In the genomic region with DNA sequence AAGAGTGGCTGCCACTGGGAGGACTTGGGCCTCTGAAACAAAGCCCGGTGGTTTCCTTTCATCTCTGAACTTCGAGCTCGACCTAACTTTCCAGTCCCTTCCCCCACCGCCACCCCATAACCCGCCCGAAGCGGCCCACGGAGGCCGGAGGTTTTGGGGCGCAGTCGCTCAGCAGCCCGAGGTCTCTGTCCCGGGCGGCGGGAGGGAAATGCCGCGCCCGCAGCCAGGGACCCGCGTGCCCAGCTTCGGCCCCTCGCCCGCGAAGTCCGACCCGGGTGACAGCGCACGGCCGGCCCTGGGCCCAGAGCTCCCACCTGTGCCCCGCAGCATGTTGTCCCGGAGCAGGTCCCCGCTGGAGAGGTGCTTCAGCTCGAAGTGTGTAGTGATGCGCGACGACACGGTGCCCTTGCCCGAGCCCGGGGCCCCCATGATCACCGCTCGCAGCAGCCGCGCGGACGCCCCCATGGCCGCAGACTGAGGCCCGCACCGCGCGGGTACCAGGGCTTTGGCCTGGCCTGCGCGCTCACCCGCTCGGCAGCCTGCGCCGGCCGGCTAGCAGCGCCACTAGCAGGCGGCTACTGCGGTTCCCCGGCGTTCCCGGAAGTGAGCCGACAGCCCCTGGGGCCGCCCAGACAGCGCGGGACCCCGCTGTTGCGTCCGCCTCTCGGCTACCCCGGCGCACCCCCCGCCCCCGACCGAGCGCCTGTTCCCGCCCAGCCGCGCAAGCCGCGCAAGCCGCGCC, we compare ENCODE assay signal across 8 cellular contexts.
DNase-seq lines count a peak whose midpoint lies in the region; ATAC-seq and TF ChIP-seq lines count a peak whose summit lies in the region.

A gene (minus strand): TSS at position 580 of the 742 bp plus-strand sequence. CDS start 115 bp downstream, at position 465.

- peak; percentile 62 for ATAC-seq in GM18508 (IDR thresholded peaks at IDR 0.05; ENCODE audit: insufficient read depth, unreplicated experiment)
- peak; percentile 83 for ATAC-seq in HG02973 (IDR thresholded peaks at IDR 0.05; ENCODE audit: unreplicated experiment)

- peak; percentile 76 for DNase-seq in 8988T
- peak; percentile 74 for DNase-seq in NCI-H2107 (lab: John Stamatoyannopoulos, UW)
- peak; percentile 81 to 84 for DNase-seq in T47D (ENCODE audit: low read depth in 1 of 2, low spot score in 1 of 2)

- peak within 1 kb of the TSS; percentile 82 for H3K9ac ChIP-seq in iPS-20b (ENCODE audit: low read depth, low read length)

- H3K27ac ChIP-seq in VCaP (peak within 1 kb of the TSS; percentile 87), iPS-20b (ENCODE audit: low read length) (no peak within 1 kb of the TSS), skin epidermis (peak within 1 kb of the TSS; percentile 54 to 97 (median 90))

- H3K4me1 ChIP-seq in iPS-20b (ENCODE audit: insufficient read depth, low read length): peaks cover 10% of the 10 kb centered on the region; the same call in 1 of the 2 replicates

- peak within 1 kb of the TSS; percentile 71 for H3K4me3 ChIP-seq in iPS-20b (ENCODE audit: low read length)
- H3K4me3 ChIP-seq in skin epidermis: peak within 1 kb of the TSS; percentile 75 to 89 (median 78)

- peak; percentile 27 for TF ChIP-seq CTCF in VCaP (conservative IDR thresholded peaks at IDR 0.05)

- in situ Hi-C loops in T47D (cut with HindIII; ENCODE audit: low pct_unique_long_range_greater_than_20kb, low sequenced_read_pairs): no loop called here

- no peaks in the 10 kb centered on the region for H3K36me3 ChIP-seq in iPS-20b (ENCODE audit: insufficient read depth, low read depth, low read length)

- H3K9me3 ChIP-seq in iPS-20b (ENCODE audit: insufficient read depth, low read depth, low read length): no peaks in the 10 kb centered on the region

- no peaks in the 10 kb centered on the region for H3K27me3 ChIP-seq in iPS-20b (ENCODE audit: insufficient read depth, low read length)
